Comparison of ENCODE assay signal across 26 cellular contexts in genomic region chr12:55044135-55044534, GRCh38. TPM values are rescaled to one million over a fixed set of nuclear protein-coding genes. Genes with fewer than 3 reads are reported as not detected.
"Had no signal": no experiment of that assay in that cellular context is flagged by ENCODE, and none has a peak within 500 bp of the region (broad histone marks: within the 10 kb centered on the region; RNA-seq: fewer than 3 reads in every experiment).

No MANE protein-coding gene starts in this region.

- H3K27me3 Mint-ChIP-seq: activated naive CD8-positive, alpha-beta T cell; brain had no signal

- H3K4me3 ChIP-seq: SJSA1 had no signal

- H3K4me3 Mint-ChIP-seq: activated CD4-positive, alpha-beta memory T cell treated with anti-CD3 and anti-CD28 coated beads for 36 hours; activated CD4-positive, alpha-beta T cell treated with anti-CD3 and anti-CD28 coated beads, Interleukin-2, amount 10 ng/mL, durations not matched to agents 7 days and 5 days; activated naive CD4-positive, alpha-beta T cell treated with anti-CD3 and anti-CD28 coated beads for 36 hours; activated naive CD8-positive, alpha-beta T cell; activated T-helper 17 cell treated with anti-CD3 and anti-CD28 coated beads, Interleukin-2, amount 50 U/mL, for 72 hours; brain; T-helper 17 cell had no signal

- H3K9me3 Mint-ChIP-seq: activated CD4-positive, alpha-beta memory T cell treated with anti-CD3 and anti-CD28 coated beads for 36 hours; activated CD4-positive, alpha-beta T cell treated with anti-CD3 and anti-CD28 coated beads, Interleukin-2, amount 10 ng/mL, durations not matched to agents 7 days and 5 days; activated naive CD4-positive, alpha-beta T cell treated with anti-CD3 and anti-CD28 coated beads for 36 hours; activated T-helper 17 cell treated with anti-CD3 and anti-CD28 coated beads, Interleukin-2, amount 50 U/mL, for 72 hours; brain had no signal

- ATAC-seq: activated T-helper 17 cell treated with anti-CD3 and anti-CD28 coated beads, Interleukin-2, amount 50 U/mL, for 72 hours; PC-3; SK-N-SH treated with all-trans-retinoic acid at 6 μM for 48 hours; T-helper 17 cell had no signal

- H3K27ac ChIP-seq: SJSA1 had no signal

- H3K36me3 ChIP-seq: SJSA1 had no signal

- H3K27ac Mint-ChIP-seq: activated CD4-positive, alpha-beta memory T cell treated with anti-CD3 and anti-CD28 coated beads for 36 hours; activated CD4-positive, alpha-beta T cell treated with anti-CD3 and anti-CD28 coated beads, Interleukin-2, amount 10 ng/mL, durations not matched to agents 7 days and 5 days; activated naive CD4-positive, alpha-beta T cell treated with anti-CD3 and anti-CD28 coated beads for 36 hours; activated naive CD8-positive, alpha-beta T cell; activated T-helper 17 cell treated with anti-CD3 and anti-CD28 coated beads, Interleukin-2, amount 50 U/mL, for 72 hours; brain; T-helper 17 cell had no signal

- H3K4me1 ChIP-seq: SJSA1 had no signal

- H3K36me3 Mint-ChIP-seq: activated CD4-positive, alpha-beta memory T cell treated with anti-CD3 and anti-CD28 coated beads for 36 hours; activated naive CD8-positive, alpha-beta T cell; brain had no signal

- H3K4me1 Mint-ChIP-seq: activated CD4-positive, alpha-beta T cell treated with anti-CD3 and anti-CD28 coated beads, Interleukin-2, amount 10 ng/mL, durations not matched to agents 7 days and 5 days; activated T-helper 17 cell treated with anti-CD3 and anti-CD28 coated beads, Interleukin-2, amount 50 U/mL, for 72 hours had no signal

- DNase-seq: activated CD4-positive, alpha-beta memory T cell treated with anti-CD3 and anti-CD28 coated beads for 36 hours; activated CD4-positive, alpha-beta T cell treated with anti-CD3 and anti-CD28 coated beads, Interleukin-2, amount 10 ng/mL, durations not matched to agents 7 days and 5 days; activated CD4-positive, CD25-positive, alpha-beta regulatory T cell; activated CD8-positive, alpha-beta memory T cell treated with anti-CD3 and anti-CD28 coated beads for 24 hours; activated gamma-delta T cell; activated naive CD4-positive, alpha-beta T cell treated with anti-CD3 and anti-CD28 coated beads for 36 hours; activated T-cell treated with anti-CD3 and anti-CD28 coated beads, Interleukin-2, amount 50 U/mL, for 48 hours; amygdala; MM.1S; NCI-H1105; NCI-H1436; NCI-H1694 treated with DMSO at 0.1 percent for 48 hours; NCI-H2029 treated with DMSO at 0.1 percent for 48 hours; NCI-H345; NCI-H510A; NCI-H69; PC-3; SHP77; T-helper 17 cell; T-helper 9 cell had no signal

- H3K9me3 ChIP-seq: SJSA1 had no signal

RNA-seq across cellular contexts. Expression of gene NEUROD4, which starts 24.4 kb away (rescaled TPM):
- total RNA-seq: activated CD4-positive, alpha-beta memory T cell treated with anti-CD3 and anti-CD28 coated beads for 36 hours; activated CD4-positive, alpha-beta T cell treated with anti-CD3 and anti-CD28 coated beads, Interleukin-2, amount 10 ng/mL, durations not matched to agents 7 days and 5 days; activated naive CD4-positive, alpha-beta T cell treated with anti-CD3 and anti-CD28 coated beads for 36 hours; activated T-helper 17 cell treated with anti-CD3 and anti-CD28 coated beads, Interleukin-2, amount 50 U/mL, for 72 hours; astrocyte; PC-3; SJSA1; T-helper 17 cell had no signal

RNA-seq across cellular contexts. Expression of gene TESPA1, which starts 59.6 kb away (rescaled TPM):
- total RNA-seq: PC-3 had no signal
